ENCODE assay signal across 18 cellular contexts in genomic region chr20:9200620-9201019, GRCh38.
DNase-seq lines count a peak whose midpoint lies in the region; FAIRE-seq and TF ChIP-seq lines count a peak whose summit lies in the region.
"Had no signal": no experiment of that assay in that cellular context is flagged by ENCODE, and none has a peak within 500 bp of the region (broad histone marks: within the 10 kb centered on the region; RNA-seq: fewer than 3 reads in every experiment).

No MANE protein-coding gene starts in this region.

- no peak overlapping the region for H3K9ac ChIP-seq in astrocyte (ENCODE audit: low read length)

- peak overlapping the region; percentile 64 for H3K4me3 Mint-ChIP-seq in astrocyte (ENCODE audit: unreplicated experiment)
- H3K4me3 Mint-ChIP-seq: mesothelial cell of epicardium; stimulated activated memory B cell treated with anti-CD40 and anti-IgM and Interleukin-4, amounts not matched to agents 10 μg/mL and 1 μg/mL and 100 μg/mL, for 72 hours had no signal

- peak overlapping the region; percentile 75 for H3K27ac Mint-ChIP-seq in astrocyte (ENCODE audit: unreplicated experiment)
- H3K27ac Mint-ChIP-seq: mesothelial cell of epicardium; stimulated activated memory B cell treated with anti-CD40 and anti-IgM and Interleukin-4, amounts not matched to agents 10 μg/mL and 1 μg/mL and 100 μg/mL, for 72 hours had no signal

- TF ChIP-seq CTCF in AG09309 (IDR thresholded peaks at IDR 0.05; ENCODE audit: control insufficient read depth, insufficient read depth, low read depth, low read length, missing control alignments), result no peak
- no peak for TF ChIP-seq CTCF in astrocyte (IDR thresholded peaks at IDR 0.05; ENCODE audit: insufficient read depth, low read depth, low read length)

- H3K9me3 Mint-ChIP-seq in astrocyte (ENCODE audit: unreplicated experiment), result no peaks in the 10 kb centered on the region

- in situ Hi-C loops in G401 (cut with HindIII; ENCODE audit: low sequenced_read_pairs), result no loop called here

- H3K79me2 ChIP-seq in astrocyte (ENCODE audit: insufficient read depth, low read length), result no peaks in the 10 kb centered on the region

- H3K4me2 ChIP-seq in astrocyte (ENCODE audit: low read length), result peak overlapping the region; percentile 51

- peak; percentile 56 for DNase-seq in AG09309 (ENCODE audit: low read depth)
- peak; percentile 82 for DNase-seq in HTR-8/SVneo (ENCODE audit: insufficient read length, low spot score)
- DNase-seq in astrocyte (ENCODE audit: low read depth), result peak; percentile 91
- DNase-seq in islet precursor cell, result peak; percentile 70
- no peak for DNase-seq in activated naive CD4-positive, alpha-beta T cell treated with Interleukin-2 at 50 U/mL for 16 hours
- DNase-seq in NCI-H2196 (lab: John Stamatoyannopoulos, UW; ENCODE audit: unreplicated experiment), result no peak
- DNase-seq in G401 (ENCODE audit: low spot score), result no peak
- DNase-seq in COR-L47 (lab: John Stamatoyannopoulos, UW), result no peak
- DNase-seq: activated CD8-positive, alpha-beta memory T cell treated with anti-CD3 and anti-CD28 coated beads, Interleukin-2, amount 50 U/mL, for 48 hours; aorta; BE2C; effector memory CD4-positive, alpha-beta T cell; NCI-H446; SHP77; stimulated activated CD4-positive, alpha-beta T cell treated with anti-CD3 and anti-CD28 coated beads, Interleukin-1b, Interleukin-23, amount 100 ng/mL, for 48 hours had no signal

- H2AFZ ChIP-seq in astrocyte (ENCODE audit: low read depth, low read length), result no peak overlapping the region

- peaks cover 1% of the 10 kb centered on the region for H3K36me3 Mint-ChIP-seq in astrocyte (ENCODE audit: low read depth, unreplicated experiment)
- H3K36me3 Mint-ChIP-seq: mesothelial cell of epicardium; stimulated activated memory B cell treated with anti-CD40 and anti-IgM and Interleukin-4, amounts not matched to agents 10 μg/mL and 1 μg/mL and 100 μg/mL, for 72 hours had no signal

- H3K4me1 ChIP-seq in astrocyte (ENCODE audit: insufficient read depth, low read length), result peaks cover 6% of the 10 kb centered on the region

- H3K27me3 ChIP-seq in astrocyte (ENCODE audit: insufficient read depth, low read length), result no peaks in the 10 kb centered on the region
- H3K27me3 ChIP-seq: BE2C had no signal

- no peaks in the 10 kb centered on the region for H4K20me1 ChIP-seq in astrocyte (ENCODE audit: insufficient read depth, low read length)

- no peaks in the 10 kb centered on the region for H3K36me3 ChIP-seq in astrocyte (ENCODE audit: insufficient read depth, low read length)
- H3K36me3 ChIP-seq: BE2C had no signal

- H3K4me1 Mint-ChIP-seq in astrocyte (ENCODE audit: low read depth, unreplicated experiment), result peaks cover 44% of the 10 kb centered on the region
- H3K4me1 Mint-ChIP-seq: stimulated activated memory B cell treated with anti-CD40 and anti-IgM and Interleukin-4, amounts not matched to agents 10 μg/mL and 1 μg/mL and 100 μg/mL, for 72 hours had no signal

- no peaks in the 10 kb centered on the region for H3K27me3 Mint-ChIP-seq in astrocyte (ENCODE audit: low read depth, unreplicated experiment)
- H3K27me3 Mint-ChIP-seq: stimulated activated memory B cell treated with anti-CD40 and anti-IgM and Interleukin-4, amounts not matched to agents 10 μg/mL and 1 μg/mL and 100 μg/mL, for 72 hours had no signal

- H3K4me3 ChIP-seq in AG09309 (ENCODE audit: control insufficient read depth, low read depth, low read length) (no peak overlapping the region), astrocyte (ENCODE audit: insufficient read depth, low read depth, low read length) (no peak overlapping the region)

- peak; percentile 94 for FAIRE-seq in HTR-8/SVneo (lab: Jason Lieb, UNC)
- peak; percentile 67 for FAIRE-seq in astrocyte (lab: Jason Lieb, UNC)
- FAIRE-seq: G401.6 had no signal

- no peak overlapping the region for H3K27ac ChIP-seq in astrocyte (ENCODE audit: low read depth, low read length)

- no peaks in the 10 kb centered on the region for H3K9me3 ChIP-seq in astrocyte (ENCODE audit: insufficient read depth, low read depth, low read length)
- H3K9me3 ChIP-seq: BE2C had no signal

Comparison
In these comparisons a context has a peak if more than half of its experiments do, and no peak if none do; other contexts are left out.
1. DNase-seq: peak in AG09309 (single experiment), HTR-8/SVneo (single experiment), astrocyte (single experiment) and islet precursor cell (single experiment); none in activated naive CD4-positive, alpha-beta T cell treated with Interleukin-2 at 50 U/mL for 16 hours (single experiment), NCI-H2196 (single experiment), G401 (single experiment) and COR-L47 (single experiment).